In genomic region chr7:158409816-158410330, GRCh38 we compare ENCODE assay signal across 22 cellular contexts.
"Had no signal": no experiment of that assay in that cellular context is flagged by ENCODE, and none has a peak within 500 bp of the region (broad histone marks: within the 10 kb centered on the region; RNA-seq: fewer than 3 reads in every experiment).

No MANE protein-coding gene starts in this region.

- H3K36me3 ChIP-seq: esophagus muscularis mucosa, gastrocnemius medialis, heart right ventricle, neutrophil, right atrium auricular region, tibial nerve had no signal

- FAIRE-seq: endometrium, islet of Langerhans had no signal

- ATAC-seq: gastrocnemius medialis had no signal

- H3K4me3 Mint-ChIP-seq: mesothelial cell of epicardium; natural killer cell; stimulated activated memory B cell treated with anti-CD40 and anti-IgM and Interleukin-4, amounts not matched to agents 10 μg/mL and 1 μg/mL and 100 μg/mL, for 72 hours; stimulated activated naive CD8-positive, alpha-beta T cell treated with anti-CD3 and anti-CD28 coated beads, Interleukin-15, Interleukin-2, amounts not matched to agents 100 ng/mL and 50 ng/mL, for 24 hours had no signal

- H3K4me1 Mint-ChIP-seq: mesothelial cell of epicardium; natural killer cell; stimulated activated memory B cell treated with anti-CD40 and anti-IgM and Interleukin-4, amounts not matched to agents 10 μg/mL and 1 μg/mL and 100 μg/mL, for 72 hours had no signal

- H3K27ac ChIP-seq: dorsolateral prefrontal cortex, esophagus muscularis mucosa, gastrocnemius medialis, heart right ventricle, neutrophil, right atrium auricular region, testis, tibial nerve had no signal

- H3K27me3 ChIP-seq: dorsolateral prefrontal cortex, gastrocnemius medialis, neutrophil, right atrium auricular region, testis, tibial nerve had no signal

- H3K9me3 ChIP-seq: esophagus muscularis mucosa, gastrocnemius medialis, heart right ventricle, neutrophil, right atrium auricular region, testis, tibial nerve had no signal

- H3K27ac Mint-ChIP-seq: mesothelial cell of epicardium; natural killer cell; stimulated activated memory B cell treated with anti-CD40 and anti-IgM and Interleukin-4, amounts not matched to agents 10 μg/mL and 1 μg/mL and 100 μg/mL, for 72 hours; stimulated activated naive CD8-positive, alpha-beta T cell treated with anti-CD3 and anti-CD28 coated beads, Interleukin-15, Interleukin-2, amounts not matched to agents 100 ng/mL and 50 ng/mL, for 24 hours had no signal

- DNase-seq: central memory CD4-positive, alpha-beta T cell; cortex of kidney; effector CD8-positive, alpha-beta T cell; gastrocnemius medialis; heart right ventricle; hypothalamus; kidney glomerular epithelial cell; natural killer cell; stimulated activated CD4-positive, alpha-beta T cell treated with anti-CD3 and anti-CD28 coated beads, Interleukin-15, amount 100 ng/mL, for 24 hours; stimulated activated CD4-positive, alpha-beta T cell treated with anti-CD3 and anti-CD28 coated beads, Interleukin-1b, Interleukin-23, amount 100 ng/mL, for 48 hours; stimulated activated CD4-positive, alpha-beta T cell treated with anti-CD3 and anti-CD28 coated beads, Interleukin-4, amount 100 ng/mL, for 24 hours; testis had no signal

- H3K27me3 Mint-ChIP-seq: stimulated activated naive CD8-positive, alpha-beta T cell treated with anti-CD3 and anti-CD28 coated beads, Interleukin-15, Interleukin-2, amounts not matched to agents 100 ng/mL and 50 ng/mL, for 24 hours had no signal

- H3K4me3 ChIP-seq: dorsolateral prefrontal cortex, esophagus muscularis mucosa, gastrocnemius medialis, heart right ventricle, right atrium auricular region, testis, tibial nerve had no signal

- H3K4me1 ChIP-seq: esophagus muscularis mucosa, gastrocnemius medialis, heart right ventricle, right atrium auricular region, testis had no signal

- H3K36me3 Mint-ChIP-seq: mesothelial cell of epicardium; natural killer cell; stimulated activated memory B cell treated with anti-CD40 and anti-IgM and Interleukin-4, amounts not matched to agents 10 μg/mL and 1 μg/mL and 100 μg/mL, for 72 hours had no signal

- H3K9me3 Mint-ChIP-seq: mesothelial cell of epicardium; natural killer cell; stimulated activated memory B cell treated with anti-CD40 and anti-IgM and Interleukin-4, amounts not matched to agents 10 μg/mL and 1 μg/mL and 100 μg/mL, for 72 hours; stimulated activated naive CD8-positive, alpha-beta T cell treated with anti-CD3 and anti-CD28 coated beads, Interleukin-15, Interleukin-2, amounts not matched to agents 100 ng/mL and 50 ng/mL, for 24 hours had no signal
